ENCODE assay signal across 18 cellular contexts in genomic region chr14:33836895-33837577, GRCh38.
DNase-seq lines count a peak whose midpoint lies in the region; ATAC-seq and TF ChIP-seq lines count a peak whose summit lies in the region.
"Had no signal": no experiment of that assay in that cellular context is flagged by ENCODE, and none has a peak within 500 bp of the region (broad histone marks: within the 10 kb centered on the region; RNA-seq: fewer than 3 reads in every experiment).

No MANE protein-coding gene starts in this region.

- H3K4me2 ChIP-seq in neural progenitor cell (peak overlapping the region; percentile 12), PC-3 (ENCODE audit: low read length) (no peak overlapping the region)

- no peaks in the 10 kb centered on the region for H3K9me3 ChIP-seq in esophagus muscularis mucosa
- H3K9me3 ChIP-seq in neural progenitor cell (ENCODE audit: low read depth): no peaks in the 10 kb centered on the region
- H3K9me3 ChIP-seq in PC-3 (ENCODE audit: low read length): no peaks in the 10 kb centered on the region
- H3K9me3 ChIP-seq: HAP-1 had no signal

- TF ChIP-seq CTCF in esophagus muscularis mucosa (IDR thresholded peaks at IDR 0.05) (no peak), neural progenitor cell (IDR thresholded peaks at IDR 0.05) (no peak), PC-3 (conservative IDR thresholded peaks at IDR 0.05; ENCODE audit: low read depth, low read length) (no peak)

- H2AFZ ChIP-seq in neural progenitor cell (replicated peaks) (peak overlapping the region; percentile 39), PC-3 (ENCODE audit: low read length) (no peak overlapping the region)

- no peaks in the 10 kb centered on the region for H3K36me3 Mint-ChIP-seq in activated T-helper 17 cell treated with anti-CD3 and anti-CD28 coated beads, Interleukin-2, amount 50 U/mL, for 72 hours (ENCODE audit: low read depth)
- no peaks in the 10 kb centered on the region for H3K36me3 Mint-ChIP-seq in neural progenitor cell

- H3K27me3 ChIP-seq in esophagus muscularis mucosa (no peaks in the 10 kb centered on the region), neural progenitor cell (no peaks in the 10 kb centered on the region), PC-3 (ENCODE audit: low read length) (no peaks in the 10 kb centered on the region)

- H3K4me3 ChIP-seq in esophagus muscularis mucosa (no peak overlapping the region), neural progenitor cell (no peak overlapping the region), PC-3 (ENCODE audit: low read length) (no peak overlapping the region)
- H3K4me3 ChIP-seq: HAP-1 had no signal

- DNase-seq in DMS 273 (lab: John Stamatoyannopoulos, UW; ENCODE audit: unreplicated experiment) (peak; percentile 43), DMS 273 treated with DMSO at 0.1 percent for 48 hours (lab: John Stamatoyannopoulos, UW) (no peak), esophagus muscularis mucosa (ENCODE audit: extremely low spot score) (peak; percentile 62), neural progenitor cell (ENCODE audit: low spot score) (no peak), PC-3 (no peak), Right ventricle myocardium superior (no peak)
- DNase-seq: AML-193, DND-41, NCI-H1417, NCI-H187 treated with DMSO at 0.1 percent for 48 hours, NCI-H446 treated with DMSO at 0.1 percent for 48 hours, NCI-H748 treated with DMSO at 0.1 percent for 48 hours, SIG-M5 had no signal

- H4K20me1 ChIP-seq in neural progenitor cell (ENCODE audit: low read depth) (no peaks in the 10 kb centered on the region), PC-3 (ENCODE audit: low read length) (no peaks in the 10 kb centered on the region)

- no peaks in the 10 kb centered on the region for H3K9me3 Mint-ChIP-seq in activated T-helper 17 cell treated with anti-CD3 and anti-CD28 coated beads, Interleukin-2, amount 50 U/mL, for 72 hours
- peaks cover 1% of the 10 kb centered on the region for H3K9me3 Mint-ChIP-seq in neural progenitor cell

- intact Hi-C loops in esophagus muscularis mucosa (cut with DNase I): no loop called here
- intact Hi-C loops in PC-3 (cut with micrococcal nuclease): loop anchor here (5.0 kb wide), 1 partner anchor 1260 kb away; no protein-coding TSS in a partner anchor
- intact Hi-C loops in Right ventricle myocardium superior (cut with DNase I): loop anchor here (5.0 kb wide), 2 partner anchors 260 to 390 kb away; no protein-coding TSS in a partner anchor

- no peaks in the 10 kb centered on the region for H3K27me3 Mint-ChIP-seq in activated T-helper 17 cell treated with anti-CD3 and anti-CD28 coated beads, Interleukin-2, amount 50 U/mL, for 72 hours
- no peaks in the 10 kb centered on the region for H3K27me3 Mint-ChIP-seq in neural progenitor cell (ENCODE audit: insufficient read depth, low read depth)

- CTCF ChIA-PET in PC-3 (lab: Charles Lee): no interaction called here

- H3K79me2 ChIP-seq in neural progenitor cell (ENCODE audit: low read depth): no peaks in the 10 kb centered on the region
- H3K79me2 ChIP-seq in PC-3 (ENCODE audit: low read length): no peaks in the 10 kb centered on the region

- no peaks in the 10 kb centered on the region for H3K9me2 ChIP-seq in PC-3 (replicated peaks; ENCODE audit: low read length)

- H3K4me1 ChIP-seq in esophagus muscularis mucosa (peaks cover 3 to 8% (median 7%) of the 10 kb centered on the region in 4 donors), neural progenitor cell (peaks cover 15% of the 10 kb centered on the region), PC-3 (ENCODE audit: insufficient read depth, low read length) (no peaks in the 10 kb centered on the region)

- ATAC-seq in activated T-helper 17 cell treated with anti-CD3 and anti-CD28 coated beads, Interleukin-2, amount 50 U/mL, for 72 hours (replicated peaks): no peak
- ATAC-seq in PC-3 (no peak), GM21515 (IDR thresholded peaks at IDR 0.05; ENCODE audit: unreplicated experiment) (no peak), Right ventricle myocardium superior (ENCODE audit: poor library complexity) (no peak)

- no peak overlapping the region for H3K27ac ChIP-seq in esophagus muscularis mucosa (replicated peaks in 1 of 4)
- no peak overlapping the region for H3K27ac ChIP-seq in neural progenitor cell
- H3K27ac ChIP-seq in PC-3 (ENCODE audit: low read length): no peak overlapping the region
- H3K27ac ChIP-seq: 22Rv1, C4-2B had no signal

- WGBS in esophagus muscularis mucosa: 84% methylated on average over 10 of the region's 10 CpGs

- no peak overlapping the region for H3K9ac ChIP-seq in neural progenitor cell
- H3K9ac ChIP-seq in PC-3 (ENCODE audit: low read length): no peak overlapping the region

- peaks cover 19% of the 10 kb centered on the region for H3K4me1 Mint-ChIP-seq in activated T-helper 17 cell treated with anti-CD3 and anti-CD28 coated beads, Interleukin-2, amount 50 U/mL, for 72 hours
- peaks cover 16% of the 10 kb centered on the region for H3K4me1 Mint-ChIP-seq in neural progenitor cell

- POLR2A ChIA-PET in PC-3 (lab: Charles Lee; ENCODE audit: unreplicated experiment): interaction anchor here (0.6 kb wide), 1 partner anchor 390 kb away, joined by 3 read pairs; no protein-coding TSS in a partner anchor

- H3F3A ChIP-seq in neural progenitor cell (ENCODE audit: low read depth) (peaks cover 9% of the 10 kb centered on the region), PC-3 (ENCODE audit: low read length, unreplicated experiment) (no peaks in the 10 kb centered on the region)

- peak overlapping the region; percentile 25 for H3K4me3 Mint-ChIP-seq in activated T-helper 17 cell treated with anti-CD3 and anti-CD28 coated beads, Interleukin-2, amount 50 U/mL, for 72 hours
- no peak overlapping the region for H3K4me3 Mint-ChIP-seq in neural progenitor cell

- no peaks in the 10 kb centered on the region for H3K36me3 ChIP-seq in esophagus muscularis mucosa
- H3K36me3 ChIP-seq in neural progenitor cell: no peaks in the 10 kb centered on the region
- H3K36me3 ChIP-seq in PC-3 (ENCODE audit: low read depth, low read length): no peaks in the 10 kb centered on the region
- H3K36me3 ChIP-seq: HAP-1 had no signal

- TF ChIP-seq POLR2A in esophagus muscularis mucosa (IDR thresholded peaks at IDR 0.05; ENCODE audit: low read depth): no peak

- H3K27ac Mint-ChIP-seq in activated T-helper 17 cell treated with anti-CD3 and anti-CD28 coated beads, Interleukin-2, amount 50 U/mL, for 72 hours: peak overlapping the region; percentile 26
- no peak overlapping the region for H3K27ac Mint-ChIP-seq in neural progenitor cell

- no peak for TF ChIP-seq EP300 in esophagus muscularis mucosa (IDR thresholded peaks at IDR 0.05)

- no TSS peak for BruUV-seq in PC-3 (replicated peaks; lab: Mats Ljungman, UMichigan)

Comparison
In these comparisons a context has a peak if more than half of its experiments do, and no peak if none do; other contexts are left out.
1. DNase-seq: peak in DMS 273 (single experiment) and esophagus muscularis mucosa (single experiment); none in DMS 273 treated with DMSO at 0.1 percent for 48 hours (single experiment), neural progenitor cell (single experiment), PC-3 (single experiment) and Right ventricle myocardium superior (single experiment).